In genomic region chr7:156058248-156058647, GRCh38 we compare ENCODE assay signal across 20 cellular contexts.
"Had no signal": no experiment of that assay in that cellular context is flagged by ENCODE, and none has a peak within 500 bp of the region (broad histone marks: within the 10 kb centered on the region; RNA-seq: fewer than 3 reads in every experiment).

No MANE protein-coding gene starts in this region.

- DNase-seq: KBM-7, NCI-H1092, NCI-H1436, NCI-H187, NCI-H2029, NCI-H2081 treated with DMSO at 0.1 percent for 48 hours, NCI-H2171, NCI-H226, NCI-H446, NCI-H510A, NCI-H524 treated with DMSO at 0.1 percent for 48 hours, NCI-H69, NCI-H774, Right ventricle myocardium superior, RPMI8226, SIG-M5, SK-N-SH, SW 1271, T-cell had no signal

- H3K36me3 ChIP-seq: SJSA1 had no signal

- H3K9me3 ChIP-seq: SJSA1, SK-N-SH had no signal

- H3K4me3 ChIP-seq: SJSA1 had no signal

- H3K9ac ChIP-seq: SK-N-SH had no signal

- H3K27ac ChIP-seq: SJSA1 had no signal

- H3K9me2 ChIP-seq: SK-N-SH had no signal

- H3K4me2 ChIP-seq: SK-N-SH had no signal

- H3K4me1 ChIP-seq: SJSA1 had no signal
